In genomic region chr11:20388096-20389055, GRCh38 we compare ENCODE assay signal across 8 cellular contexts. TPM values are rescaled to one million over a fixed set of nuclear protein-coding genes. Genes with fewer than 3 reads are reported as not detected.
DNase-seq lines count a peak whose midpoint lies in the region; ATAC-seq and TF ChIP-seq lines count a peak whose summit lies in the region.

No MANE protein-coding gene starts in this region.

- peak overlapping the region; percentile 90 for H3K4me3 Mint-ChIP-seq in activated T-cell treated with anti-CD3 and anti-CD28 coated beads, Interleukin-2, amount 50 U/mL, for 4 hours
- H3K4me3 Mint-ChIP-seq in glutamatergic neuron (ENCODE audit: unreplicated experiment) = peak overlapping the region; percentile 94

- peaks cover 15% of the 10 kb centered on the region for H3K4me1 Mint-ChIP-seq in activated T-cell treated with anti-CD3 and anti-CD28 coated beads, Interleukin-2, amount 50 U/mL, for 4 hours (ENCODE audit: low read depth)
- peaks cover 4% of the 10 kb centered on the region for H3K4me1 Mint-ChIP-seq in glutamatergic neuron (ENCODE audit: low read depth, unreplicated experiment)

- intact Hi-C loops in sciatic nerve (cut with DNase I) = no loop called here

- in situ Hi-C loops in KBM-7 (cut with MboI; ENCODE audit: low pct_unique_long_range_greater_than_20kb, low sequenced_read_pairs) = loop anchor here (25.0 kb wide), 1 partner anchor 224 kb away; no protein-coding TSS in a partner anchor

- H3K27ac Mint-ChIP-seq in glutamatergic neuron (ENCODE audit: unreplicated experiment) = peak overlapping the region; percentile 73

- no peaks in the 10 kb centered on the region for H3K27me3 Mint-ChIP-seq in activated T-cell treated with anti-CD3 and anti-CD28 coated beads, Interleukin-2, amount 50 U/mL, for 4 hours (ENCODE audit: low read depth)
- peaks cover 9% of the 10 kb centered on the region for H3K27me3 Mint-ChIP-seq in glutamatergic neuron (ENCODE audit: unreplicated experiment)

- H3K9me3 Mint-ChIP-seq in activated T-cell treated with anti-CD3 and anti-CD28 coated beads, Interleukin-2, amount 50 U/mL, for 4 hours = no peaks in the 10 kb centered on the region
- H3K9me3 Mint-ChIP-seq in glutamatergic neuron (ENCODE audit: unreplicated experiment) = peaks cover 2% of the 10 kb centered on the region

- peaks cover 18% of the 10 kb centered on the region for H3K36me3 Mint-ChIP-seq in activated T-cell treated with anti-CD3 and anti-CD28 coated beads, Interleukin-2, amount 50 U/mL, for 4 hours (ENCODE audit: insufficient read depth)
- no peaks in the 10 kb centered on the region for H3K36me3 Mint-ChIP-seq in glutamatergic neuron (ENCODE audit: unreplicated experiment)

- ATAC-seq in GM21528 (IDR thresholded peaks at IDR 0.05; ENCODE audit: low FRiP score, unreplicated experiment) (peak; percentile 37), sciatic nerve (peak; percentile 10)
- ATAC-seq in activated T-cell treated with anti-CD3 and anti-CD28 coated beads, Interleukin-2, amount 50 U/mL, for 4 hours = peak; percentile 19 to 21

- TF ChIP-seq CTCF in glutamatergic neuron (IDR thresholded peaks at IDR 0.05; ENCODE audit: partially characterized antibody, unreplicated experiment) = no peak

- DNase-seq in NCI-H1417 (lab: John Stamatoyannopoulos, UW) (peak in 2 of 3 experiments; percentile 65 to 67), NCI-H1417 treated with DMSO at 0.1 percent for 48 hours (lab: John Stamatoyannopoulos, UW) (no peak), KBM-7 (peak; percentile 63), glutamatergic neuron (no peak), sciatic nerve (ENCODE audit: low spot score) (no peak), T-helper 9 cell (no peak)
- no peak for DNase-seq in activated T-cell treated with anti-CD3 and anti-CD28 coated beads, Interleukin-2, amount 50 U/mL, for 4 hours

RNA-seq across cellular contexts. Expression of gene PRMT3, which starts 0.9 kb away (rescaled TPM):
- 10 to 100 TPM; 55.5 to 60.2 (median 57.1) TPM for total RNA-seq in activated T-cell treated with anti-CD3 and anti-CD28 coated beads, Interleukin-2, amount 50 U/mL, for 4 hours
- total RNA-seq in glutamatergic neuron (ENCODE audit: unreplicated experiment) (11.2 TPM), sciatic nerve (15.1 TPM)

RNA-seq across cellular contexts. Expression of gene HTATIP2, which starts 24.9 kb away (rescaled TPM):
- 10 to 100 TPM; 36.6 to 44.3 (median 37.8) TPM for total RNA-seq in activated T-cell treated with anti-CD3 and anti-CD28 coated beads, Interleukin-2, amount 50 U/mL, for 4 hours
- total RNA-seq in glutamatergic neuron (ENCODE audit: unreplicated experiment) = 6.2 TPM
- 26.5 TPM for total RNA-seq in sciatic nerve

Comparison
In these comparisons a context has a peak if more than half of its experiments do, and no peak if none do; other contexts are left out.
1. DNase-seq: peak in NCI-H1417 (2 of 3) and KBM-7 (single experiment); none in NCI-H1417 treated with DMSO at 0.1 percent for 48 hours (single experiment), activated T-cell treated with anti-CD3 and anti-CD28 coated beads, Interleukin-2, amount 50 U/mL, for 4 hours (single experiment), glutamatergic neuron (single experiment), sciatic nerve (single experiment) and T-helper 9 cell (single experiment).
2. Peak in every context shown above with its lines, with median percentiles within 50 percentile points of each other: ATAC-seq.